ENCODE assay signal across 14 cellular contexts in genomic region chr15:68526269-68526668, GRCh38. TPM values are rescaled to one million over a fixed set of nuclear protein-coding genes. Genes with fewer than 3 reads are reported as not detected.
DNase-seq lines count a peak whose midpoint lies in the region; ATAC-seq and FAIRE-seq lines count a peak whose summit lies in the region.
"Had no signal": no experiment of that assay in that cellular context is flagged by ENCODE, and none has a peak within 500 bp of the region (broad histone marks: within the 10 kb centered on the region; RNA-seq: fewer than 3 reads in every experiment).

No MANE protein-coding gene starts in this region.

- no peak for DNase-seq in activated CD8-positive, alpha-beta memory T cell treated with anti-CD3 and anti-CD28 coated beads, Interleukin-2, amount 10 ng/mL, durations not matched to agents 7 days and 5 days
- no peak for DNase-seq in activated CD8-positive, alpha-beta memory T cell treated with anti-CD3 and anti-CD28 coated beads, Interleukin-2, amount 50 U/mL, for 4 hours
- no peak for DNase-seq in activated naive CD8-positive, alpha-beta T cell treated with anti-CD3 and anti-CD28 coated beads, Interleukin-2, amount 50 U/mL, for 24 hours
- DNase-seq in stimulated activated naive CD8-positive, alpha-beta T cell treated with anti-CD3 and anti-CD28 coated beads, Interleukin-15, Interleukin-2, amounts not matched to agents 100 U/mL and 50 U/mL, for 24 hours = no peak
- no peak for DNase-seq in NCI-H146 (lab: John Stamatoyannopoulos, UW)
- no peak for DNase-seq in DMS79 treated with DMSO at 0.1 percent for 48 hours (lab: John Stamatoyannopoulos, UW)
- DNase-seq in GM19239 (ENCODE audit: insufficient read length, low spot score) = no peak
- DNase-seq: naive B cell; NCI-H526; stimulated activated CD4-positive, alpha-beta T cell treated with anti-CD3 and anti-CD28 coated beads, Interleukin-4, amount 100 ng/mL, for 1 hour had no signal

- no peak overlapping the region for H3K27ac Mint-ChIP-seq in activated CD8-positive, alpha-beta memory T cell treated with anti-CD3 and anti-CD28 coated beads, Interleukin-2, amount 10 ng/mL, durations not matched to agents 7 days and 5 days
- H3K27ac Mint-ChIP-seq in activated naive CD8-positive, alpha-beta T cell treated with anti-CD3 and anti-CD28 coated beads, Interleukin-2, amount 50 U/mL, for 24 hours = no peak overlapping the region
- H3K27ac Mint-ChIP-seq: T-helper 1 cell treated with Interleukin-12 subunit alpha and Interleukin-12 subunit beta and Interleukin-4 antibody, amounts not matched to agents 30 μg/mL and 1 μg/mL, for 36 hours had no signal

- FAIRE-seq in GM19239 (lab: Jason Lieb, UNC) = no peak
- FAIRE-seq: A204.1, K562 had no signal

- H3K9me3 Mint-ChIP-seq in activated CD8-positive, alpha-beta memory T cell treated with anti-CD3 and anti-CD28 coated beads, Interleukin-2, amount 10 ng/mL, durations not matched to agents 7 days and 5 days (ENCODE audit: low read depth) = peaks cover 1% of the 10 kb centered on the region
- peaks cover 6% of the 10 kb centered on the region for H3K9me3 Mint-ChIP-seq in activated naive CD8-positive, alpha-beta T cell treated with anti-CD3 and anti-CD28 coated beads, Interleukin-2, amount 50 U/mL, for 24 hours

- CTCF ChIA-PET in activated CD8-positive, alpha-beta memory T cell treated with anti-CD3 and anti-CD28 coated beads, Interleukin-2, amount 10 ng/mL, durations not matched to agents 7 days and 5 days (lab: Charles Lee) = interaction anchor here (0.9 to 1.7 kb wide), 3 partner anchors 12 to 33 kb away, joined by 3 to 6 read pairs (median 3); no protein-coding TSS in a partner anchor

- peaks cover 12% of the 10 kb centered on the region for H3K36me3 Mint-ChIP-seq in activated CD8-positive, alpha-beta memory T cell treated with anti-CD3 and anti-CD28 coated beads, Interleukin-2, amount 10 ng/mL, durations not matched to agents 7 days and 5 days
- H3K36me3 Mint-ChIP-seq in activated naive CD8-positive, alpha-beta T cell treated with anti-CD3 and anti-CD28 coated beads, Interleukin-2, amount 50 U/mL, for 24 hours (ENCODE audit: low read depth) = no peaks in the 10 kb centered on the region

- peaks cover 66% of the 10 kb centered on the region for H3K27me3 Mint-ChIP-seq in activated CD8-positive, alpha-beta memory T cell treated with anti-CD3 and anti-CD28 coated beads, Interleukin-2, amount 10 ng/mL, durations not matched to agents 7 days and 5 days
- H3K27me3 Mint-ChIP-seq in activated naive CD8-positive, alpha-beta T cell treated with anti-CD3 and anti-CD28 coated beads, Interleukin-2, amount 50 U/mL, for 24 hours = peaks cover 27% of the 10 kb centered on the region

- H3K4me1 Mint-ChIP-seq in activated CD8-positive, alpha-beta memory T cell treated with anti-CD3 and anti-CD28 coated beads, Interleukin-2, amount 10 ng/mL, durations not matched to agents 7 days and 5 days = peaks cover 37% of the 10 kb centered on the region
- peaks cover 20% of the 10 kb centered on the region for H3K4me1 Mint-ChIP-seq in activated naive CD8-positive, alpha-beta T cell treated with anti-CD3 and anti-CD28 coated beads, Interleukin-2, amount 50 U/mL, for 24 hours

- no peak overlapping the region for H3K4me3 Mint-ChIP-seq in activated CD8-positive, alpha-beta memory T cell treated with anti-CD3 and anti-CD28 coated beads, Interleukin-2, amount 10 ng/mL, durations not matched to agents 7 days and 5 days
- H3K4me3 Mint-ChIP-seq in activated naive CD8-positive, alpha-beta T cell treated with anti-CD3 and anti-CD28 coated beads, Interleukin-2, amount 50 U/mL, for 24 hours = no peak overlapping the region
- H3K4me3 Mint-ChIP-seq: naive B cell; T-helper 1 cell treated with Interleukin-12 subunit alpha and Interleukin-12 subunit beta and Interleukin-4 antibody, amounts not matched to agents 30 μg/mL and 1 μg/mL, for 36 hours had no signal

- ATAC-seq in activated CD8-positive, alpha-beta memory T cell treated with anti-CD3 and anti-CD28 coated beads, Interleukin-2, amount 10 ng/mL, durations not matched to agents 7 days and 5 days = peak; percentile 95
- peak; percentile 83 for ATAC-seq in HG02981 (IDR thresholded peaks at IDR 0.05; ENCODE audit: unreplicated experiment)
- ATAC-seq in activated naive CD8-positive, alpha-beta T cell treated with anti-CD3 and anti-CD28 coated beads, Interleukin-2, amount 50 U/mL, for 24 hours = peak; percentile 72
- peak; percentile 85 for ATAC-seq in stimulated activated naive CD8-positive, alpha-beta T cell treated with anti-CD3 and anti-CD28 coated beads, Interleukin-15, Interleukin-2, amounts not matched to agents 100 U/mL and 50 U/mL, for 24 hours
- ATAC-seq: K562 had no signal

RNA-seq across cellular contexts. Expression of gene CORO2B, which starts 52.5 kb away (rescaled TPM):
- not detected for total RNA-seq in activated CD8-positive, alpha-beta memory T cell treated with anti-CD3 and anti-CD28 coated beads, Interleukin-2, amount 10 ng/mL, durations not matched to agents 7 days and 5 days
- total RNA-seq: K562 had no signal
